In genomic region chr2:46988733-46989481, GRCh38 we compare ENCODE assay signal across 11 cellular contexts. TPM values are rescaled to one million over a fixed set of nuclear protein-coding genes. Genes with fewer than 3 reads are reported as not detected.
DNase-seq lines count a peak whose midpoint lies in the region; ATAC-seq and TF ChIP-seq lines count a peak whose summit lies in the region.
"Had no signal": no experiment of that assay in that cellular context is flagged by ENCODE, and none has a peak within 500 bp of the region (broad histone marks: within the 10 kb centered on the region; RNA-seq: fewer than 3 reads in every experiment).

No MANE protein-coding gene starts in this region.

- DNase-seq in Caco-2 (no peak), RWPE1 (ENCODE audit: low spot score) (no peak), glutamatergic neuron (no peak), pons (ENCODE audit: low spot score) (peak; percentile 99), GM13977 (ENCODE audit: low spot score) (no peak)
- no peak for DNase-seq in activated CD4-positive, alpha-beta T cell treated with anti-CD3 and anti-CD28 coated beads for 48 hours
- no peak for DNase-seq in activated CD4-positive, alpha-beta T cell treated with anti-CD3 and anti-CD28 coated beads, Interleukin-2, amount 10 ng/mL, durations not matched to agents 24 days and 14 days
- DNase-seq: activated CD8-positive, alpha-beta T cell treated with anti-CD3 and anti-CD28 coated beads for 36 hours; effector CD4-positive, alpha-beta T cell had no signal

- H3K9me3 Mint-ChIP-seq in Caco-2 (ENCODE audit: unreplicated experiment) (no peaks in the 10 kb centered on the region), glutamatergic neuron (ENCODE audit: unreplicated experiment) (peaks cover 8% of the 10 kb centered on the region)
- no peaks in the 10 kb centered on the region for H3K9me3 Mint-ChIP-seq in activated CD4-positive, alpha-beta T cell treated with anti-CD3 and anti-CD28 coated beads, Interleukin-2, amount 10 ng/mL, durations not matched to agents 24 days and 14 days
- H3K9me3 Mint-ChIP-seq: activated CD8-positive, alpha-beta T cell treated with anti-CD3 and anti-CD28 coated beads for 36 hours; memory B cell had no signal

- no peaks in the 10 kb centered on the region for H3K27me3 ChIP-seq in Caco-2 (replicated peaks; ENCODE audit: control insufficient read depth, insufficient read depth, low read length)

- peaks cover 36% of the 10 kb centered on the region for H3K36me3 Mint-ChIP-seq in Caco-2 (ENCODE audit: insufficient read depth, unreplicated experiment)
- peaks cover 3% of the 10 kb centered on the region for H3K36me3 Mint-ChIP-seq in glutamatergic neuron (ENCODE audit: unreplicated experiment)
- H3K36me3 Mint-ChIP-seq in activated CD4-positive, alpha-beta T cell treated with anti-CD3 and anti-CD28 coated beads, Interleukin-2, amount 10 ng/mL, durations not matched to agents 24 days and 14 days (ENCODE audit: low read depth), result peaks cover 28% of the 10 kb centered on the region

- CTCF ChIA-PET in Caco-2 (lab: Charles Lee) (interaction anchor here (1.0 to 1.9 kb wide), 2 partner anchors 90 to 321 kb away, joined by 4 to 5 read pairs; no protein-coding TSS in a partner anchor), RWPE1 (lab: Yijun Ruan, JAX) (interaction anchor here (0.5 to 1.5 kb wide), 2 partner anchors 283 to 334 kb away, joined by 5 read pairs; no protein-coding TSS in a partner anchor)

- H3K9me3 ChIP-seq in Caco-2, result no peaks in the 10 kb centered on the region

- no peaks in the 10 kb centered on the region; the same call in none of the 2 replicates for H3K36me3 ChIP-seq in Caco-2 (ENCODE audit: control insufficient read depth, insufficient read depth, low read length)

- no peak overlapping the region for H3K4me3 ChIP-seq in Caco-2 (ENCODE audit: low read depth, low read length)

- H3K4me3 Mint-ChIP-seq in Caco-2 (ENCODE audit: unreplicated experiment) (no peak overlapping the region), glutamatergic neuron (ENCODE audit: unreplicated experiment) (no peak overlapping the region)
- H3K4me3 Mint-ChIP-seq in activated CD4-positive, alpha-beta T cell treated with anti-CD3 and anti-CD28 coated beads, Interleukin-2, amount 10 ng/mL, durations not matched to agents 24 days and 14 days, result no peak overlapping the region
- H3K4me3 Mint-ChIP-seq: activated CD8-positive, alpha-beta T cell treated with anti-CD3 and anti-CD28 coated beads for 36 hours; memory B cell had no signal

- peak overlapping the region; percentile 49 for H3K27ac Mint-ChIP-seq in Caco-2 (ENCODE audit: unreplicated experiment)
- H3K27ac Mint-ChIP-seq in glutamatergic neuron (ENCODE audit: unreplicated experiment), result peak overlapping the region; percentile 53
- no peak overlapping the region for H3K27ac Mint-ChIP-seq in activated CD4-positive, alpha-beta T cell treated with anti-CD3 and anti-CD28 coated beads, Interleukin-2, amount 10 ng/mL, durations not matched to agents 24 days and 14 days
- H3K27ac Mint-ChIP-seq: activated CD8-positive, alpha-beta T cell treated with anti-CD3 and anti-CD28 coated beads for 36 hours; memory B cell had no signal

- POLR2A ChIA-PET in Caco-2 (lab: Charles Lee), result no interaction called here
- POLR2A ChIA-PET in RWPE1 (lab: Yijun Ruan, JAX; ENCODE audit: low non-redundant PET), result no interaction called here

- peak overlapping the region; percentile 11; the same call in 1 of the 2 replicates for H3K27ac ChIP-seq in RWPE1

- H3K4me1 Mint-ChIP-seq in Caco-2 (ENCODE audit: low read depth, unreplicated experiment) (no peaks in the 10 kb centered on the region), glutamatergic neuron (ENCODE audit: low read depth, unreplicated experiment) (peaks cover 31% of the 10 kb centered on the region)
- peaks cover 29% of the 10 kb centered on the region for H3K4me1 Mint-ChIP-seq in activated CD4-positive, alpha-beta T cell treated with anti-CD3 and anti-CD28 coated beads, Interleukin-2, amount 10 ng/mL, durations not matched to agents 24 days and 14 days

- intact Hi-C loops in Caco-2 (cut with micrococcal nuclease; ENCODE audit: unreplicated experiment), result no loop called here
- intact Hi-C loops in activated CD4-positive, alpha-beta T cell treated with anti-CD3 and anti-CD28 coated beads, Interleukin-2, amount 10 ng/mL, durations not matched to agents 24 days and 14 days (cut with micrococcal nuclease), result no loop called here

- no peak for TF ChIP-seq CTCF in Caco-2 (IDR thresholded peaks at IDR 0.05; ENCODE audit: insufficient read depth in 1 of 2, low read depth in 1 of 2, low read length in 1 of 2, severe bottlenecking in 1 of 2, unreplicated experiment in 1 of 2)
- no peak for TF ChIP-seq CTCF in RWPE1 (conservative IDR thresholded peaks at IDR 0.05; ENCODE audit: low read depth)
- TF ChIP-seq CTCF in glutamatergic neuron (IDR thresholded peaks at IDR 0.05; ENCODE audit: partially characterized antibody, unreplicated experiment), result no peak
- no peak for TF ChIP-seq CTCF in GM13977 (IDR thresholded peaks at IDR 0.05; ENCODE audit: extremely low read depth, insufficient read depth, missing control alignments)

- in situ Hi-C loops in GM13977 (cut with MboI; ENCODE audit: low pct_unique_long_range_greater_than_20kb, low sequenced_read_pairs, unreplicated experiment), result no loop called here

- no TSS peak for BruUV-seq in Caco-2 (replicated peaks; lab: Mats Ljungman, UMichigan)

- peaks cover 18% of the 10 kb centered on the region for H3K4me1 ChIP-seq in Caco-2

- no peaks in the 10 kb centered on the region for H3K27me3 Mint-ChIP-seq in Caco-2 (ENCODE audit: insufficient read depth, unreplicated experiment)
- peaks cover 12% of the 10 kb centered on the region for H3K27me3 Mint-ChIP-seq in glutamatergic neuron (ENCODE audit: unreplicated experiment)
- H3K27me3 Mint-ChIP-seq in activated CD4-positive, alpha-beta T cell treated with anti-CD3 and anti-CD28 coated beads, Interleukin-2, amount 10 ng/mL, durations not matched to agents 24 days and 14 days, result no peaks in the 10 kb centered on the region
- H3K27me3 Mint-ChIP-seq: activated CD8-positive, alpha-beta T cell treated with anti-CD3 and anti-CD28 coated beads for 36 hours; memory B cell had no signal

- ATAC-seq in GM18519 (IDR thresholded peaks at IDR 0.05; ENCODE audit: low FRiP score, unreplicated experiment), result no peak
- ATAC-seq: activated CD8-positive, alpha-beta T cell treated with anti-CD3 and anti-CD28 coated beads for 36 hours had no signal

RNA-seq across cellular contexts. Expression of gene TTC7A, which starts 47.9 kb away (rescaled TPM):
- total RNA-seq in Caco-2 (2022) (58.7 and 60.0 TPM in 2 replicates), glutamatergic neuron (ENCODE audit: unreplicated experiment) (4.2 TPM)
- 68.7 and 74.6 TPM in 2 replicates for total RNA-seq in activated CD4-positive, alpha-beta T cell treated with anti-CD3 and anti-CD28 coated beads, Interleukin-2, amount 10 ng/mL, durations not matched to agents 24 days and 14 days

Comparison
In these comparisons a context has a peak if more than half of its experiments do, and no peak if none do; other contexts are left out.
1. RNA of gene TTC7A, which starts 47.9 kb away (total RNA-seq): 68.7 to 74.6 TPM in activated CD4-positive, alpha-beta T cell treated with anti-CD3 and anti-CD28 coated beads, Interleukin-2, amount 10 ng/mL, durations not matched to agents 24 days and 14 days and 58.7 to 60.0 TPM in Caco-2; 4.2 TPM in glutamatergic neuron (single experiment); every median in the first group is over 10 times any median in the second.